ENCODE assay signal across 8 cellular contexts in the genomic region with DNA sequence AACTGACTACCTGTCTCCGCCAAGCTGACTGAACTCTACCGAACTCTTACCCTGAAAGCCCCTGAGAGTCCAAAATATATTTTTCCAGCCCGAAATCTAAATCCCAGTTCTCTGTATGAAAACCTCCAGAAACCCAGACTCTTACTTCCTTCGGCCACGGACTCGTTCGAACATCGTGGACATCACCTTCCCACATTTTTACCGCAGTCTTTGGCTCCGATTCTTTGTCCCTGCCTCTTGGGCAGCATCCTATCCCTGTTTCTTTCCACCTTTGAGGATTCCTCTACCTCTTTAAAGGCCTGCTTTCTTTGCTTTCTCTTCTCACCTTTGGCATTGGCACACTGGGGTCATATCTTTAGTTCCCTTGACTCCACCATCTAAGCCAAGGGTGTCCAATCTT. TPM values are rescaled to one million over a fixed set of nuclear protein-coding genes. Genes with fewer than 3 reads are reported as not detected.
DNase-seq lines count a peak whose midpoint lies in the region; ATAC-seq and TF ChIP-seq lines count a peak whose summit lies in the region.

No MANE protein-coding gene starts in this region.

- ATAC-seq in right cardiac atrium: no peak
- ATAC-seq in HG03457 (IDR thresholded peaks at IDR 0.05; ENCODE audit: unreplicated experiment): no peak

- TF ChIP-seq CTCF in HFFc6 (IDR thresholded peaks at IDR 0.05) (no peak), VCaP (conservative IDR thresholded peaks at IDR 0.05) (no peak), spleen (IDR thresholded peaks at IDR 0.05 in 8 of 11, conservative IDR thresholded peaks at IDR 0.05 in 3 of 11) (no peak), GM10266 (IDR thresholded peaks at IDR 0.05; ENCODE audit: control insufficient read depth, insufficient read depth, low read depth, missing control alignments) (no peak)

- H3K36me3 ChIP-seq in spleen: no peaks in the 10 kb centered on the region

- intact Hi-C loops in right cardiac atrium (cut with DNase I) (loop anchor here in 1 of 4 donors (10.0 kb wide), 1 partner anchor 71 kb away; no protein-coding TSS in a partner anchor), spleen (cut with DNase I; ENCODE audit: low total_unique reads) (no loop called here)

- DNase-seq in HFFc6 (no peak), right cardiac atrium (no peak), spleen (no peak), activated gamma-delta T cell (lab: John Stamatoyannopoulos, UW) (no peak), GM10266 (ENCODE audit: extremely low spot score) (no peak), dedifferentiated amniotic fluid mesenchymal stem cell (ENCODE audit: extremely low spot score) (no peak)

- peak overlapping the region; percentile 91 for H3K4me3 Mint-ChIP-seq in HFFc6

- H3K9me3 Mint-ChIP-seq in HFFc6: no peaks in the 10 kb centered on the region

- no peak for TF ChIP-seq POLR2A in spleen (IDR thresholded peaks at IDR 0.05)

- H3K9me3 ChIP-seq in right cardiac atrium (ENCODE audit: control insufficient read depth, low read length) (no peaks in the 10 kb centered on the region), spleen (no peaks in the 10 kb centered on the region)

- no peaks in the 10 kb centered on the region for H3K27me3 ChIP-seq in right cardiac atrium (ENCODE audit: control insufficient read depth, insufficient read depth)
- no peaks in the 10 kb centered on the region for H3K27me3 ChIP-seq in spleen (replicated peaks in 1 of 7)

- H3K27ac Mint-ChIP-seq in HFFc6: peak overlapping the region; percentile 89

- peaks cover 51% of the 10 kb centered on the region for H3K4me1 Mint-ChIP-seq in HFFc6 (ENCODE audit: low read depth)

- H3K27me3 Mint-ChIP-seq in HFFc6 (ENCODE audit: insufficient read depth): peaks cover 1% of the 10 kb centered on the region; the same call in 1 of the 2 replicates

- H3K4me3 ChIP-seq in right cardiac atrium (ENCODE audit: low read length) (peak overlapping the region; percentile 96), spleen (peak overlapping the region; percentile 71 to 93 (median 77))

- H3K36me3 Mint-ChIP-seq in HFFc6 (ENCODE audit: low read depth): no peaks in the 10 kb centered on the region

- H3K27ac ChIP-seq in VCaP: peak overlapping the region; percentile 97
- H3K27ac ChIP-seq in right cardiac atrium (ENCODE audit: low read length): peak overlapping the region; percentile 99
- H3K27ac ChIP-seq in spleen: peak overlapping the region; percentile 96 to 99 (median 98)

- WGBS in right cardiac atrium: 22% methylated on average over 10 of the region's 10 CpGs
- 19 to 27% (median 20%) methylated on average over 10 of the region's 10 CpGs for WGBS in spleen, 5 donors

- H3K4me1 ChIP-seq in right cardiac atrium (ENCODE audit: control insufficient read depth, insufficient read depth, low read length) (peaks cover 5% of the 10 kb centered on the region), spleen (peaks cover 44 to 67% (median 63%) of the 10 kb centered on the region in 6 donors)

RNA-seq across cellular contexts. Expression of a gene that starts 0.9 kb away (rescaled TPM):
- total RNA-seq in HFFc6 (2021; fragmentation: NEBNext Ultra II Directional; extraction: Animal tissue kit (Norgen Biotek cat#: 25700)): 10 to 100 TPM; 22.5 to 27.8 (median 25.0) TPM
- total RNA-seq in right cardiac atrium (10 to 100 TPM; 32.6 to 35.7 (median 34.7) TPM), spleen (10 to 100 TPM; 57.9 to 94.5 (median 74.2) TPM)
- polyA plus RNA-seq in right cardiac atrium (11.4 TPM), spleen (10 to 100 TPM; 11.6 to 17.1 (median 15.3) TPM)
